In the genomic region with DNA sequence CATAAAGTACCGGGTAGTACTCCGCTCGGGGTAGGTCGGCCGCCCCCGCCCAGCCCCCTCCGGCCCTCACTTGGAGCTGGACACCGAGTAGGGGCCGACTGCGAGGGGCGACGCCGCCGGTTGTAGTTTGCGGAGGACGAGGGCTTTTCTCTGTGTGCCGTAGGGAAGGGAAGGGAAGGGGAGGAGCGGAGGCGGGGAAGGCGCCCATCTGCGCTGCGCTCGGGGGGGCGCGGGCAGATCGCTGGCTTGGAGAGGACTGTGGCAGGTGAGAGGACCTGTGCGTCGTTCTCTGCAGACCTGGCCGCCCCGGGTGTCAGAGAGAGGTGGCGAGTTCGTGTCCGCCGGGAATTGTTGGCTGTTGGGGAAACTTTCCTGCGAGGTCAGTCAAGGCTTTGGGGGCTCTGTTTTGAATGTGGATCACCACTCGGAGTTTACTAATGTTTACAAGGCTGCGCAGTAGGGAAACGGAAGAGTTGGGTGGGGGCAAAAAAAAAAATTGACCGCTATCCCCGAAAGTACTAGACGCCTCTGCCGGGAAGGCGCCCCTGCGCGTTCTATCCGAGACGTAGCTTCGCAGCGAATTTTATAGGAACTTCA, we compare ENCODE assay signal across 8 cellular contexts. TPM values are rescaled to one million over a fixed set of nuclear protein-coding genes. Genes with fewer than 3 reads are reported as not detected.
DNase-seq lines count a peak whose midpoint lies in the region; ATAC-seq and TF ChIP-seq lines count a peak whose summit lies in the region.

No MANE protein-coding gene starts in this region.

- no peak for ATAC-seq in GM18909 (IDR thresholded peaks at IDR 0.05; ENCODE audit: poor library complexity, unreplicated experiment)

- H3K27me3 ChIP-seq in ovary (no peaks in the 10 kb centered on the region), vagina (no peaks in the 10 kb centered on the region)

- TF ChIP-seq EP300 in ovary (IDR thresholded peaks at IDR 0.05) = no peak

- peak; percentile 31 for DNase-seq in NCI-H2196 treated with DMSO at 0.1 percent for 48 hours (lab: John Stamatoyannopoulos, UW; ENCODE audit: unreplicated experiment)
- DNase-seq in NCI-H2196 (lab: John Stamatoyannopoulos, UW; ENCODE audit: unreplicated experiment) = no peak
- peak; percentile 80 for DNase-seq in NCI-H748 (lab: John Stamatoyannopoulos, UW; ENCODE audit: unreplicated experiment)
- DNase-seq in activated effector memory CD4-positive, alpha-beta T cell treated with anti-CD3 and anti-CD28 coated beads, Interleukin-2, amount 50 U/mL, for 16 hours = peak; percentile 83
- DNase-seq in glomerular visceral epithelial cell (ENCODE audit: extremely low spot score) = peak; percentile 54
- DNase-seq in ovary = peak; percentile 66 to 83 (median 76)
- DNase-seq in vagina (ENCODE audit: extremely low spot score in 2 of 2) = peak in 1 of 2 donors; percentile 90

- H3K4me3 ChIP-seq in ovary (peak overlapping the region; percentile 89), vagina (peak overlapping the region; percentile 62 to 93)

- no peaks in the 10 kb centered on the region for H3K36me3 ChIP-seq in ovary
- peaks cover 0 to 8% of the 10 kb centered on the region in 2 donors for H3K36me3 ChIP-seq in vagina

- whole genome bisulfite sequencing in ovary, 3 donors = 0 to 1% (median 0%) methylated on average over 41 to 49 of the region's 49 CpGs

- H3K27ac ChIP-seq in ovary (peak overlapping the region; percentile 96 to 99), vagina (peak overlapping the region; percentile 100)

- H3K4me1 ChIP-seq in ovary (ENCODE audit: insufficient read depth) (peaks cover 3% of the 10 kb centered on the region), vagina (peaks cover 35% of the 10 kb centered on the region)

- intact Hi-C loops in ovary (cut with DNase I) = loop anchor here in 3 of 4 donors (5.0 to 10.0 kb wide), 3 partner anchors 98 to 197 kb away; a partner anchor contains a TSS
- intact Hi-C loops in vagina (cut with DNase I) = no loop called here

- TF ChIP-seq POLR2A in ovary (IDR thresholded peaks at IDR 0.05) = peak; percentile 100
- peak; percentile 97 to 100 for TF ChIP-seq POLR2A in vagina (IDR thresholded peaks at IDR 0.05)

- H3K9me3 ChIP-seq in ovary = no peaks in the 10 kb centered on the region
- no peaks in the 10 kb centered on the region for H3K9me3 ChIP-seq in vagina

- TF ChIP-seq CTCF in ovary (IDR thresholded peaks at IDR 0.05) (peak in 2 of 3 donors; percentile 34 to 37), vagina (IDR thresholded peaks at IDR 0.05) (peak in 1 of 3 experiments; percentile 5)

RNA-seq across cellular contexts. Expression of a gene that starts 1.4 kb away (rescaled TPM):
- 10 to 100 TPM; 15.2 to 34.5 (median 19.1) TPM for total RNA-seq in ovary
- polyA plus RNA-seq in ovary = 10 to 100 TPM; 11.2 to 30.3 TPM
- 25.5 TPM for total RNA-seq in vagina

RNA-seq across cellular contexts. Expression of a gene that starts 9.0 kb away (rescaled TPM):
- total RNA-seq in ovary (10 to 100 TPM; 34.1 to 56.7 (median 44.3) TPM), vagina (65.1 TPM)
- 10 to 100 TPM; 41.3 to 65.2 TPM for polyA plus RNA-seq in ovary
